Comparison of ENCODE assay signal across 27 cellular contexts in genomic region chr9:130387398-130387797, GRCh38. TPM values are rescaled to one million over a fixed set of nuclear protein-coding genes. Genes with fewer than 3 reads are reported as not detected.
"Had no signal": no experiment of that assay in that cellular context is flagged by ENCODE, and none has a peak within 500 bp of the region (broad histone marks: within the 10 kb centered on the region; RNA-seq: fewer than 3 reads in every experiment).

No MANE protein-coding gene starts in this region.

- H3K4me3 ChIP-seq: left lung, lower lobe of right lung, ovary, right atrium auricular region, skin epidermis, suprapubic skin, thoracic aorta, tibial artery, upper lobe of right lung had no signal

- H3K4me1 Mint-ChIP-seq: immature natural killer cell; natural killer cell; stimulated activated effector memory CD8-positive, alpha-beta T cell treated with anti-CD3 and anti-CD28 coated beads, Interleukin-12 subunit alpha, Interleukin-12 subunit beta, amount 100 ng/mL, for 72 hours had no signal

- H3K27ac Mint-ChIP-seq: natural killer cell; nephron progenitor cell; progenitor cell of endocrine pancreas; stimulated activated effector memory CD8-positive, alpha-beta T cell treated with anti-CD3 and anti-CD28 coated beads, Interleukin-12 subunit alpha, Interleukin-12 subunit beta, amount 100 ng/mL, for 72 hours; stimulated activated naive CD8-positive, alpha-beta T cell treated with anti-CD3 and anti-CD28 coated beads, Interleukin-15, Interleukin-2, amounts not matched to agents 100 ng/mL and 50 ng/mL, for 24 hours had no signal

- H3K4me1 ChIP-seq: left lung, lower lobe of right lung, right atrium auricular region, suprapubic skin, tibial artery, upper lobe of right lung had no signal

- H3K36me3 Mint-ChIP-seq: immature natural killer cell; natural killer cell; stimulated activated effector memory CD8-positive, alpha-beta T cell treated with anti-CD3 and anti-CD28 coated beads, Interleukin-12 subunit alpha, Interleukin-12 subunit beta, amount 100 ng/mL, for 72 hours had no signal

- H3K9me3 Mint-ChIP-seq: immature natural killer cell; natural killer cell; nephron progenitor cell; stimulated activated effector memory CD8-positive, alpha-beta T cell treated with anti-CD3 and anti-CD28 coated beads, Interleukin-12 subunit alpha, Interleukin-12 subunit beta, amount 100 ng/mL, for 72 hours; stimulated activated naive CD8-positive, alpha-beta T cell treated with anti-CD3 and anti-CD28 coated beads, Interleukin-15, Interleukin-2, amounts not matched to agents 100 ng/mL and 50 ng/mL, for 24 hours had no signal

- H3K4me3 Mint-ChIP-seq: immature natural killer cell; natural killer cell; nephron progenitor cell; stimulated activated effector memory CD8-positive, alpha-beta T cell treated with anti-CD3 and anti-CD28 coated beads, Interleukin-12 subunit alpha, Interleukin-12 subunit beta, amount 100 ng/mL, for 72 hours; stimulated activated naive CD8-positive, alpha-beta T cell treated with anti-CD3 and anti-CD28 coated beads, Interleukin-15, Interleukin-2, amounts not matched to agents 100 ng/mL and 50 ng/mL, for 24 hours had no signal

- H3K9me3 ChIP-seq: left lung, lower lobe of right lung, ovary, right atrium auricular region, suprapubic skin, thoracic aorta, tibial artery, upper lobe of right lung had no signal

- H3K27ac ChIP-seq: left lung, lower lobe of right lung, ovary, right atrium auricular region, skin epidermis, suprapubic skin, thoracic aorta, tibial artery, upper lobe of right lung had no signal

- H3K36me3 ChIP-seq: left lung, lower lobe of right lung, ovary, right atrium auricular region, suprapubic skin, thoracic aorta, upper lobe of right lung had no signal

- ATAC-seq: left colon; left lung; lower lobe of right lung; natural killer cell; sciatic nerve; stimulated activated effector memory CD8-positive, alpha-beta T cell treated with anti-CD3 and anti-CD28 coated beads, Interleukin-12 subunit alpha, Interleukin-12 subunit beta, amount 100 ng/mL, for 72 hours; upper lobe of right lung had no signal

- DNase-seq: hypothalamus; immature natural killer cell; kidney; left colon; left lung; lower lobe of right lung; mammary epithelial cell; mesenchymal stem cell; natural killer cell; nephron progenitor cell; ovary; stimulated activated CD4-positive, alpha-beta T cell treated with anti-CD3 and anti-CD28 coated beads, Interleukin-12 subunit alpha, Interleukin-12 subunit beta, amount 100 ng/mL, for 4 hours; stimulated activated CD4-positive, alpha-beta T cell treated with anti-CD3 and anti-CD28 coated beads, Interleukin-15, amount 100 ng/mL, for 24 hours; stimulated activated CD4-positive, alpha-beta T cell treated with anti-CD3 and anti-CD28 coated beads, Interleukin-2, amount 100 ng/mL, for 24 hours; stimulated activated CD4-positive, alpha-beta T cell treated with anti-CD3 and anti-CD28 coated beads, Interleukin-4, amount 100 ng/mL, for 24 hours; stimulated activated naive CD4-positive, alpha-beta T cell; tibial artery; trophoblast cell; upper lobe of right lung had no signal

- H3K27me3 ChIP-seq: left lung, ovary, right atrium auricular region, upper lobe of right lung had no signal

- H3K27me3 Mint-ChIP-seq: stimulated activated naive CD8-positive, alpha-beta T cell treated with anti-CD3 and anti-CD28 coated beads, Interleukin-15, Interleukin-2, amounts not matched to agents 100 ng/mL and 50 ng/mL, for 24 hours had no signal

RNA-seq across cellular contexts. Expression of gene ASS1, which starts 57.4 kb away (rescaled TPM):
- polyA plus RNA-seq: immature natural killer cell had no signal
